ENCODE assay signal across 36 cellular contexts in genomic region chr14:89688520-89688919, GRCh38.
"Had no signal": no experiment of that assay in that cellular context is flagged by ENCODE, and none has a peak within 500 bp of the region (broad histone marks: within the 10 kb centered on the region; RNA-seq: fewer than 3 reads in every experiment).

No MANE protein-coding gene starts in this region.

- H3K4me1 Mint-ChIP-seq: activated B cell treated with CpG ODN at 0.5 μM for 24 hours; brain; central memory CD8-positive, alpha-beta T cell had no signal

- H3K27me3 Mint-ChIP-seq: activated B cell treated with CpG ODN at 0.5 μM for 24 hours; activated CD4-positive, alpha-beta memory T cell treated with anti-CD3 and anti-CD28 coated beads for 36 hours; activated CD4-positive, alpha-beta T cell treated with anti-CD3 and anti-CD28 coated beads, Interleukin-2, amount 10 ng/mL, durations not matched to agents 24 days and 14 days; activated CD8-positive, alpha-beta T cell treated with anti-CD3 and anti-CD28 coated beads for 36 hours; activated naive CD8-positive, alpha-beta T cell treated with anti-CD3 and anti-CD28 coated beads for 36 hours; activated T-helper 17 cell treated with anti-CD3 and anti-CD28 coated beads, Interleukin-2, amount 50 U/mL, for 72 hours; brain; central memory CD8-positive, alpha-beta T cell had no signal

- H3K4me3 Mint-ChIP-seq: activated B cell treated with CpG ODN at 0.5 μM for 24 hours; activated CD4-positive, alpha-beta memory T cell treated with anti-CD3 and anti-CD28 coated beads for 36 hours; activated CD4-positive, alpha-beta T cell treated with anti-CD3 and anti-CD28 coated beads, Interleukin-2, amount 10 ng/mL, durations not matched to agents 24 days and 14 days; activated CD8-positive, alpha-beta T cell treated with anti-CD3 and anti-CD28 coated beads for 36 hours; activated naive CD4-positive, alpha-beta T cell treated with anti-CD3 and anti-CD28 coated beads for 36 hours; activated naive CD8-positive, alpha-beta T cell treated with anti-CD3 and anti-CD28 coated beads for 36 hours; activated T-cell treated with anti-CD3 and anti-CD28 coated beads, Interleukin-2, amount 50 U/mL, for 4 hours; activated T-cell treated with anti-CD3 and anti-CD28 coated beads, Interleukin-2, amount 50 U/mL, for 72 hours; activated T-helper 1 cell treated with anti-CD3 and anti-CD28 coated beads, Interleukin-12 subunit alpha, Interleukin-12 subunit beta, Interleukin-2, Interleukin-4 antibody, amounts not matched to agents 30 ng/mL and 10 ng/mL and 1 ng/mL, durations not matched to agents 14 hours and 24 hours and 36 hours; activated T-helper 17 cell treated with anti-CD3 and anti-CD28 coated beads, Interleukin-2, amount 50 U/mL, for 72 hours; brain; central memory CD8-positive, alpha-beta T cell; T-helper 1 cell treated with Interleukin-12 subunit alpha and Interleukin-12 subunit beta and Interleukin-4 antibody, amounts not matched to agents 30 μg/mL and 1 μg/mL, for 36 hours; T-helper 2 cell treated with Interferon-gamma antibody and Interleukin-4, amounts not matched to agents 5 μg/mL and 100 μg/mL, for 36 hours had no signal

- H3K4me1 ChIP-seq: adrenal gland had no signal

- DNase-seq: activated B cell treated with CpG ODN at 0.5 μM for 24 hours; activated CD4-positive, alpha-beta memory T cell treated with anti-CD3 and anti-CD28 coated beads for 36 hours; activated CD4-positive, alpha-beta T cell treated with anti-CD3 and anti-CD28 coated beads for 4 hours; activated CD4-positive, alpha-beta T cell treated with anti-CD3 and anti-CD28 coated beads, Interleukin-2, amount 10 ng/mL, durations not matched to agents 24 days and 14 days; activated CD4-positive, alpha-beta T cell treated with anti-CD3 and anti-CD28 coated beads, Interleukin-2, amount 50 U/mL, for 1 hour; activated CD4-positive, alpha-beta T cell treated with anti-CD3 and anti-CD28 coated beads, Interleukin-2, amount 50 U/mL, for 4 hours; activated CD4-positive, CD25-positive, alpha-beta regulatory T cell treated with anti-CD3 and anti-CD28 coated beads, Interleukin-2, amount 50 U/mL, for 72 hours; activated CD8-positive, alpha-beta memory T cell treated with anti-CD3 and anti-CD28 coated beads, Interleukin-2, amount 50 U/mL, for 4 hours; activated CD8-positive, alpha-beta T cell treated with anti-CD3 and anti-CD28 coated beads for 36 hours; activated effector memory CD4-positive, alpha-beta T cell treated with anti-CD3 and anti-CD28 coated beads, Interleukin-2, amount 50 U/mL, for 16 hours; activated gamma-delta T cell treated with Interleukin-2 at 50 U/mL for 16 hours; activated naive CD4-positive, alpha-beta T cell; activated naive CD4-positive, alpha-beta T cell treated with anti-CD3 and anti-CD28 coated beads for 36 hours; activated naive CD4-positive, alpha-beta T cell treated with anti-CD3 and anti-CD28 coated beads, Interleukin-2, amount 50 U/mL, for 16 hours; activated naive CD8-positive, alpha-beta T cell treated with anti-CD3 and anti-CD28 coated beads for 36 hours; activated T-cell treated with anti-CD3 and anti-CD28 coated beads for 4 hours; activated T-cell treated with anti-CD3 and anti-CD28 coated beads, Interleukin-2, amount 50 U/mL, for 1 hour; activated T-cell treated with anti-CD3 and anti-CD28 coated beads, Interleukin-2, amount 50 U/mL, for 4 hours; activated T-cell treated with anti-CD3 and anti-CD28 coated beads, Interleukin-2, amount 50 U/mL, for 72 hours; adrenal gland; amniotic stem cell; aorta; caudate nucleus; SW 1271; T-helper 1 cell; T-helper 2 cell; T-helper 9 cell had no signal

- H3K27ac ChIP-seq: adrenal gland, cardiac muscle cell, VCaP had no signal

- H3K4me3 ChIP-seq: adrenal gland, cardiac muscle cell had no signal

- H3K27me3 ChIP-seq: adrenal gland, cardiac muscle cell had no signal

- H3K36me3 Mint-ChIP-seq: brain had no signal

- H3K27ac Mint-ChIP-seq: activated B cell treated with CpG ODN at 0.5 μM for 24 hours; activated CD4-positive, alpha-beta memory T cell treated with anti-CD3 and anti-CD28 coated beads for 36 hours; activated CD4-positive, alpha-beta T cell treated with anti-CD3 and anti-CD28 coated beads, Interleukin-2, amount 10 ng/mL, durations not matched to agents 24 days and 14 days; activated CD8-positive, alpha-beta T cell treated with anti-CD3 and anti-CD28 coated beads for 36 hours; activated naive CD4-positive, alpha-beta T cell treated with anti-CD3 and anti-CD28 coated beads for 36 hours; activated naive CD4-positive, alpha-beta T cell treated with anti-CD3 and anti-CD28 coated beads, Interleukin-2, amount 50 U/mL, for 72 hours; activated naive CD8-positive, alpha-beta T cell treated with anti-CD3 and anti-CD28 coated beads for 36 hours; activated T-cell treated with anti-CD3 and anti-CD28 coated beads, Interleukin-2, amount 50 U/mL, for 72 hours; activated T-helper 1 cell treated with anti-CD3 and anti-CD28 coated beads, Interleukin-12 subunit alpha, Interleukin-12 subunit beta, Interleukin-2, Interleukin-4 antibody, amounts not matched to agents 30 ng/mL and 10 ng/mL and 1 ng/mL, durations not matched to agents 14 hours and 24 hours and 36 hours; activated T-helper 17 cell treated with anti-CD3 and anti-CD28 coated beads, Interleukin-2, amount 50 U/mL, for 72 hours; brain; T-helper 1 cell treated with Interleukin-12 subunit alpha and Interleukin-12 subunit beta and Interleukin-4 antibody, amounts not matched to agents 30 μg/mL and 1 μg/mL, for 36 hours; T-helper 2 cell treated with Interferon-gamma antibody and Interleukin-4, amounts not matched to agents 5 μg/mL and 100 μg/mL, for 36 hours had no signal

- H3K36me3 ChIP-seq: adrenal gland, cardiac muscle cell had no signal

- ATAC-seq: activated CD8-positive, alpha-beta T cell treated with anti-CD3 and anti-CD28 coated beads for 36 hours; activated naive CD4-positive, alpha-beta T cell treated with anti-CD3 and anti-CD28 coated beads, Interleukin-2, amount 50 U/mL, for 72 hours; activated T-cell treated with anti-CD3 and anti-CD28 coated beads, Interleukin-2, amount 50 U/mL, for 4 hours; activated T-cell treated with anti-CD3 and anti-CD28 coated beads, Interleukin-2, amount 50 U/mL, for 72 hours; activated T-helper 17 cell treated with anti-CD3 and anti-CD28 coated beads, Interleukin-2, amount 50 U/mL, for 72 hours had no signal
